ENCODE assay signal across 1 cellular context in the genomic region with DNA sequence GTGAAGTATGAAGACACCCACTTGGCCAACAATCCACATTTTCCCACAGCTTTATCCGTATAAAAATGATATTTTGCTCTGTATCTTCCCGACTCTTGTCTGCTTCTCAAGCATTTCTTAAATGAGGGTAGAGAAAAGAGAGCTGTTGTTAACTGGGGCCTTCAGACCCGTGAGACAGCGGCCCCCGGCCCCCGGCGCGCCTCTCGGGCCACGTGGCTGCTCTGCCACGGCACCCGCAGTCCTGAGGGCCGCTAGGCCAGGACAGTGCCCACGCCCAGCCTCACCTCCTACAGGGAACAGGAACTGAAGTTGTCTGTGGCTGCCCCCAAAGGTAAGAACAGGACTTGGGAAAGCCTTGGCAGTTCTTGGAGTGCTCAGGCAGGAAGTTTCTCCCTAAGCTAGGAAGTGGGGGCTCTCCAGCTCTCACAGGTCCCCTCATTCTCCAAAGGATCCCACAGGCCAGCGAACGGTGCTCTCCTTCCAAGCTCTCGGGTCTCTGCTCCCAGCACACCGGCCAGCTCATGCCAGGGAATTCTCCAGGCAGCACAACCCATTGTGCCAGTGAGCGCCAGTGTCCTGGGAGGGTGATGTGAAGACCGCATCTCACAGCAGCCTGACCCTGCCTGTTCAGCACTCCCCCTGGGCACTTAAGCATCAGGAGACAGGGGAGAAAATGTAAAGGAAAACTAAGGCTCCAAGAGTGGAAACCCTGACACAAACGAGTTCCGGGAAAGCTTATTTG.
TF ChIP-seq lines count a peak whose summit lies in the region.

No MANE protein-coding gene starts in this region.

TF ChIP-seq in IMR-90, 13 proteins besides CTCF, POLR2A, EP300 and RAD21 (continued from another document):
- no peak for TF ChIP-seq SMC3 (IDR thresholded peaks at IDR 0.05; ENCODE audit: low read depth, low read length)
- TF ChIP-seq RFX5 (IDR thresholded peaks at IDR 0.05; ENCODE audit: low read depth, low read length): no peak
- TF ChIP-seq RCOR1 (IDR thresholded peaks at IDR 0.05; ENCODE audit: insufficient replicate concordance, low read length): no peak
- TF ChIP-seq BHLHE40 (IDR thresholded peaks at IDR 0.05; ENCODE audit: low read depth, low read length): no peak
- no peak for TF ChIP-seq ELK1 (IDR thresholded peaks at IDR 0.05; ENCODE audit: borderline replicate concordance, low read depth, low read length)
- no peak for TF ChIP-seq FOS (IDR thresholded peaks at IDR 0.05; ENCODE audit: low read depth, low read length)
- TF ChIP-seq MAZ (IDR thresholded peaks at IDR 0.05; ENCODE audit: borderline replicate concordance, low read depth, low read length): no peak
- TF ChIP-seq CEBPB (IDR thresholded peaks at IDR 0.05; ENCODE audit: low read depth, low read length): no peak
